ENCODE assay signal across 9 cellular contexts in genomic region chr14:101834387-101835165, GRCh38.
DNase-seq lines count a peak whose midpoint lies in the region; ATAC-seq, FAIRE-seq and TF ChIP-seq lines count a peak whose summit lies in the region.
"Had no signal": no experiment of that assay in that cellular context is flagged by ENCODE, and none has a peak within 500 bp of the region (broad histone marks: within the 10 kb centered on the region; RNA-seq: fewer than 3 reads in every experiment).

No MANE protein-coding gene starts in this region.

- TF ChIP-seq CTCF in A549 (IDR thresholded peaks at IDR 0.05): no peak
- TF ChIP-seq CTCF in nephron progenitor cell (IDR thresholded peaks at IDR 0.05): no peak

- no peak overlapping the region for H3K4me3 Mint-ChIP-seq in nephron progenitor cell

- peak overlapping the region; percentile 3; the same call in 1 of the 3 replicates for H3K4me2 ChIP-seq in A549

- H3K9me3 ChIP-seq in A549 (no peaks in the 10 kb centered on the region), mucosa of stomach (ENCODE audit: control insufficient read depth, low read length) (no peaks in the 10 kb centered on the region)

- peaks cover 16% of the 10 kb centered on the region for H3K4me1 ChIP-seq in A549
- peaks cover 20% of the 10 kb centered on the region for H3K4me1 ChIP-seq in mucosa of stomach (ENCODE audit: control insufficient read depth, insufficient read depth, low read length)

- FAIRE-seq in A549 (lab: Jason Lieb, UNC): no peak

- 86% methylated on average over 6 of the region's 6 CpGs for WGBS in A549 (ENCODE audit: missing lambda C conversion rate)

- no peaks in the 10 kb centered on the region for H3K27me3 ChIP-seq in mucosa of stomach (ENCODE audit: control insufficient read depth, insufficient read depth, low read length)

- H3K9ac ChIP-seq in mucosa of stomach (ENCODE audit: low read length): peak overlapping the region; percentile 44

- POLR2A ChIA-PET in A549 (lab: Yijun Ruan, JAX): no interaction called here

- no peak for TF ChIP-seq EP300 in A549 (IDR thresholded peaks at IDR 0.05)

- H3K27me3 Mint-ChIP-seq in nephron progenitor cell (ENCODE audit: low read depth, poor library complexity): no peaks in the 10 kb centered on the region

- H3K27ac ChIP-seq in A549 (no peak overlapping the region), epithelial cell of prostate (peak overlapping the region; percentile 65)

- H3K27ac Mint-ChIP-seq in nephron progenitor cell: no peak overlapping the region

- H3K36me3 ChIP-seq in mucosa of stomach (ENCODE audit: control insufficient read depth, insufficient read depth, low read length): no peaks in the 10 kb centered on the region

- CTCF ChIA-PET in A549 (lab: Yijun Ruan, JAX): interaction anchor here (1.1 kb wide), 1 partner anchor 51 kb away, joined by 4 read pairs; no protein-coding TSS in a partner anchor

- ATAC-seq in A549: peak in 1 of 2 experiments; percentile 60; a peak in 3 of 6 replicates

- no peak for TF ChIP-seq RAD21 in A549 (conservative IDR thresholded peaks at IDR 0.05 in 1 of 2, IDR thresholded peaks at IDR 0.05 in 1 of 2)

- H3K4me3 ChIP-seq in A549: no peak overlapping the region
- H3K4me3 ChIP-seq in mucosa of stomach (ENCODE audit: low read length): no peak overlapping the region

- no peaks in the 10 kb centered on the region for H3K9me3 Mint-ChIP-seq in nephron progenitor cell

- DNase-seq in A549 (ENCODE audit: low read depth in 1 of 2, low spot score in 1 of 2): peak in 1 of 2 experiments; percentile 16
- DNase-seq in H4 (ENCODE audit: low spot score): peak; percentile 23
- DNase-seq in epithelial cell of prostate (ENCODE audit: low read depth, low spot score): no peak
- DNase-seq in NCI-H1436 (lab: John Stamatoyannopoulos, UW): no peak
- DNase-seq in NCI-H2227 treated with DMSO at 0.1 percent for 48 hours (lab: John Stamatoyannopoulos, UW): no peak
- no peak for DNase-seq in SW 1271 (lab: John Stamatoyannopoulos, UW)
- no peak for DNase-seq in nephron progenitor cell
- DNase-seq: occipital lobe had no signal

- H3K4me1 Mint-ChIP-seq in nephron progenitor cell: peaks cover 69% of the 10 kb centered on the region

- no peak for TF ChIP-seq POLR2A in A549 (IDR thresholded peaks at IDR 0.05; ENCODE audit: low read length)

- H3K36me3 Mint-ChIP-seq in nephron progenitor cell (ENCODE audit: low read depth): peaks cover 21% of the 10 kb centered on the region

TF ChIP-seq in A549, 52 proteins besides CTCF, POLR2A, EP300 and RAD21:
- TF ChIP-seq BHLHE40 (IDR thresholded peaks at IDR 0.05; ENCODE audit: low read depth, low read length) (no peak), JUNB (IDR thresholded peaks at IDR 0.05) (no peak), HEYL (CRISPR knock-in tag; IDR thresholded peaks at IDR 0.05) (no peak), PHF8 (IDR thresholded peaks at IDR 0.05; ENCODE audit: borderline replicate concordance, low read depth) (no peak)
